1 cellular context compared by ENCODE assay signal in genomic region chr19:3612901-3613741, GRCh38.
TF ChIP-seq lines count a peak whose summit lies in the region.

No MANE protein-coding gene starts in this region.

TF ChIP-seq in K562, 482 proteins besides CTCF, POLR2A, EP300 and RAD21 (continued from another document and continues in another):
- TF ChIP-seq RREB1 (CRISPR knock-in tag; IDR thresholded peaks at IDR 0.05) (no peak), ZNF77 (CRISPR knock-in tag; IDR thresholded peaks at IDR 0.05) (no peak), TBL1XR1 (IDR thresholded peaks at IDR 0.05; ENCODE audit: low read length in 2 of 2) (no peak), FOXK1 (CRISPR knock-in tag; IDR thresholded peaks at IDR 0.05; ENCODE audit: borderline replicate concordance) (no peak), ZNF436 (CRISPR knock-in tag; IDR thresholded peaks at IDR 0.05) (no peak), DIDO1 (tag; IDR thresholded peaks at IDR 0.05; ENCODE audit: low read depth) (no peak), MNT (conservative IDR thresholded peaks at IDR 0.05) (peak in 1 of 2 experiments; percentile 58; a peak in 2 of 4 replicates), HMGXB4 (CRISPR knock-in tag; IDR thresholded peaks at IDR 0.05) (0 out of 2 replicates have a peak, but pooled peaks have one; percentile 58), ZNF766 (CRISPR knock-in tag; conservative IDR thresholded peaks at IDR 0.05) (no peak), C11orf30 (IDR thresholded peaks at IDR 0.05; ENCODE audit: low read depth) (no peak), E2F1 (CRISPR knock-in tag; IDR thresholded peaks at IDR 0.05) (no peak), ZC3H8 (IDR thresholded peaks at IDR 0.05) (no peak), CBFA2T2 (conservative IDR thresholded peaks at IDR 0.05) (no peak), GTF2E2 (tag; IDR thresholded peaks at IDR 0.05) (no peak), ATF6 (CRISPR knock-in tag; IDR thresholded peaks at IDR 0.05) (no peak), NFE2 (IDR thresholded peaks at IDR 0.05; ENCODE audit: low read depth) (no peak), ZKSCAN3 (CRISPR knock-in tag; IDR thresholded peaks at IDR 0.05) (no peak), SMAD1 (IDR thresholded peaks at IDR 0.05; ENCODE audit: low read depth, low read length, partially characterized antibody) (no peak), ZNF717 (CRISPR knock-in tag; IDR thresholded peaks at IDR 0.05) (no peak), ETS2 (tag; IDR thresholded peaks at IDR 0.05; ENCODE audit: borderline replicate concordance, poor library complexity, severe bottlenecking) (no peak), MCM2 (IDR thresholded peaks at IDR 0.05; ENCODE audit: low read depth) (no peak), SREBF1 (IDR thresholded peaks at IDR 0.05; ENCODE audit: borderline replicate concordance, low read depth, low read length) (no peak), NR3C1 (CRISPR knock-in tag; IDR thresholded peaks at IDR 0.05) (no peak), MCM5 (IDR thresholded peaks at IDR 0.05; ENCODE audit: low read depth) (no peak), GTF2A2 (tag; IDR thresholded peaks at IDR 0.05) (no peak), CBX2 (IDR thresholded peaks at IDR 0.05; ENCODE audit: insufficient read depth, low read length, poor library complexity, severe bottlenecking) (no peak), SMARCB1 (IDR thresholded peaks at IDR 0.05; ENCODE audit: insufficient read length, low read depth) (no peak), RBBP5 (IDR thresholded peaks at IDR 0.05; ENCODE audit: borderline replicate concordance, insufficient read depth, low read length, poor library complexity, severe bottlenecking) (no peak), LCOR (CRISPR knock-in tag; IDR thresholded peaks at IDR 0.05) (no peak), SMARCA5 (IDR thresholded peaks at IDR 0.05) (no peak), ZNF239 (CRISPR knock-in tag; IDR thresholded peaks at IDR 0.05) (no peak), POLR2AphosphoS5 (IDR thresholded peaks at IDR 0.05; ENCODE audit: control insufficient read depth, insufficient read depth, low read depth, low read length) (no peak), SETDB1 (IDR thresholded peaks at IDR 0.05; ENCODE audit: low read length) (no peak), ESRRA (IDR thresholded peaks at IDR 0.05; ENCODE audit: borderline replicate concordance, low read depth) (no peak), HDAC1 (IDR thresholded peaks at IDR 0.05) (0 out of 4 replicates have a peak, but pooled peaks of 1 of the 2 experiments have one; percentile 17), MEIS2 (IDR thresholded peaks at IDR 0.05; ENCODE audit: partially characterized antibody) (no peak), ZNF644 (tag; IDR thresholded peaks at IDR 0.05; ENCODE audit: low read depth) (no peak), PHB (CRISPR knock-in tag; IDR thresholded peaks at IDR 0.05) (no peak), DDX20 (tag; IDR thresholded peaks at IDR 0.05; ENCODE audit: low read depth) (no peak), TCF7L2 (IDR thresholded peaks at IDR 0.05; ENCODE audit: low read depth, low read length) (no peak), SFPQ (IDR thresholded peaks at IDR 0.05; ENCODE audit: low read depth, low read length) (no peak), U2AF2 (optimal IDR thresholded peaks at IDR 0.05; ENCODE audit: low read depth, low read length) (no peak), HSF4 (CRISPR knock-in tag; IDR thresholded peaks at IDR 0.05; ENCODE audit: borderline replicate concordance) (no peak), CREB3 (tag; conservative IDR thresholded peaks at IDR 0.05; ENCODE audit: low read depth) (no peak), ETV5 (CRISPR knock-in tag; IDR thresholded peaks at IDR 0.05; ENCODE audit: low read depth) (no peak), NRF1 (conservative IDR thresholded peaks at IDR 0.05 in 1 of 2, IDR thresholded peaks at IDR 0.05 in 1 of 2) (peak in 1 of 2 experiments; percentile 11; a peak in 1 of 4 replicates), STAT6 (CRISPR knock-in tag; IDR thresholded peaks at IDR 0.05) (no peak), HNRNPH1 (optimal IDR thresholded peaks at IDR 0.05; ENCODE audit: low read depth, low read length) (no peak), ZNF134 (CRISPR knock-in tag; conservative IDR thresholded peaks at IDR 0.05) (no peak), ZNF584 (CRISPR knock-in tag; IDR thresholded peaks at IDR 0.05; ENCODE audit: low read depth) (0 out of 2 replicates have a peak, but pooled peaks have one; percentile 36)
